In genomic region chr2:63734510-63734909, GRCh38 we compare ENCODE assay signal across 18 cellular contexts.
DNase-seq lines count a peak whose midpoint lies in the region; ATAC-seq, FAIRE-seq and TF ChIP-seq lines count a peak whose summit lies in the region.
"Had no signal": no experiment of that assay in that cellular context is flagged by ENCODE, and none has a peak within 500 bp of the region (broad histone marks: within the 10 kb centered on the region; RNA-seq: fewer than 3 reads in every experiment).

No MANE protein-coding gene starts in this region.

- POLR2A ChIA-PET in A549 (lab: Yijun Ruan, JAX) (interaction anchor here (1.9 kb wide), 2 partner anchors 35 to 107 kb away, joined by 5 to 19 read pairs; partner anchors contain the start of gene UGP2), HEK293 (lab: Yijun Ruan, JAX) (no interaction called here)

- H3K27ac ChIP-seq in A549 (peak overlapping the region; percentile 78 to 83), HEK293 (ENCODE audit: extremely low read depth, low read depth, low read length) (no peak overlapping the region), VCaP (peak overlapping the region; percentile 68), hepatocyte (peak overlapping the region; percentile 64)
- H3K27ac ChIP-seq: heart right ventricle, neural progenitor cell, right atrium auricular region had no signal

- H3K9me3 ChIP-seq in A549: no peaks in the 10 kb centered on the region
- no peaks in the 10 kb centered on the region for H3K9me3 ChIP-seq in HEK293 (ENCODE audit: control insufficient read depth, insufficient read depth, low read depth, low read length)
- no peaks in the 10 kb centered on the region for H3K9me3 ChIP-seq in hepatocyte (ENCODE audit: low read depth)
- H3K9me3 ChIP-seq: right atrium auricular region had no signal

- H3K79me2 ChIP-seq in hepatocyte: no peaks in the 10 kb centered on the region

- DNase-seq in A549 (ENCODE audit: low read depth in 1 of 2, low spot score in 1 of 2) (peak in 1 of 2 experiments; percentile 79), hepatocyte (ENCODE audit: low spot score) (no peak), foreskin melanocyte (no peak), NCI-H524 (lab: John Stamatoyannopoulos, UW) (no peak), inferior parietal cortex (ENCODE audit: extremely low spot score) (no peak), NCI-H2107 (lab: John Stamatoyannopoulos, UW) (no peak)
- DNase-seq: activated naive CD4-positive, alpha-beta T cell; heart right ventricle; kidney; midbrain; NCI-H2029 treated with DMSO at 0.1 percent for 48 hours; stimulated activated CD4-positive, alpha-beta T cell treated with anti-CD3 and anti-CD28 coated beads, Interleukin-2, amount 100 ng/mL, for 24 hours; substantia nigra had no signal

- H3K4me3 ChIP-seq in A549 (no peak overlapping the region), HEK293 (ENCODE audit: low read depth, low read length) (no peak overlapping the region), hepatocyte (no peak overlapping the region)
- H3K4me3 ChIP-seq: heart right ventricle, neural progenitor cell, right atrium auricular region had no signal

- no peak for TF ChIP-seq CTCF in A549 (IDR thresholded peaks at IDR 0.05)
- TF ChIP-seq CTCF in HEK293 (tag by site-specific recombination; IDR thresholded peaks at IDR 0.05): no peak
- TF ChIP-seq CTCF in VCaP (conservative IDR thresholded peaks at IDR 0.05): no peak
- TF ChIP-seq CTCF in hepatocyte (IDR thresholded peaks at IDR 0.05; ENCODE audit: poor library complexity): no peak

- H3K4me1 ChIP-seq in A549 (peaks cover 56% of the 10 kb centered on the region), HEK293 (ENCODE audit: control insufficient read depth, insufficient read depth, low read length) (peaks cover 10% of the 10 kb centered on the region), hepatocyte (ENCODE audit: insufficient read depth) (peaks cover 28% of the 10 kb centered on the region)
- H3K4me1 ChIP-seq: neural progenitor cell had no signal

- no peak overlapping the region for H2AFZ ChIP-seq in hepatocyte

- peak; percentile 69 to 83; a peak in 5 of 6 replicates for ATAC-seq in A549
- ATAC-seq: HCT116, heart right ventricle had no signal

- no peak; a peak in 1 of 5 replicates for TF ChIP-seq RAD21 in A549 (conservative IDR thresholded peaks at IDR 0.05 in 1 of 2, IDR thresholded peaks at IDR 0.05 in 1 of 2)

- CTCF ChIA-PET in A549 (lab: Yijun Ruan, JAX) (interaction anchor here (0.6 to 5.7 kb wide), 3 partner anchors 36 to 127 kb away, joined by 4 to 35 read pairs (median 7); partner anchors contain the start of gene UGP2), HEK293 (lab: Yijun Ruan, JAX) (interaction anchor here (1.0 to 1.2 kb wide), 2 partner anchors 35 to 36 kb away, joined by 3 to 4 read pairs; no protein-coding TSS in a partner anchor)

- peak; percentile 19 to 30; a peak in 1 of 5 replicates for TF ChIP-seq EP300 in A549 (IDR thresholded peaks at IDR 0.05)

- no peak for FAIRE-seq in A549 (lab: Jason Lieb, UNC)

- H3K27me3 ChIP-seq in hepatocyte: no peaks in the 10 kb centered on the region
- H3K27me3 ChIP-seq: heart right ventricle, neural progenitor cell, right atrium auricular region had no signal

- H4K20me1 ChIP-seq in hepatocyte (ENCODE audit: insufficient read depth, poor library complexity, severe bottlenecking): no peaks in the 10 kb centered on the region

- 2% methylated on average over 1 of the region's 1 CpG for WGBS in A549 (ENCODE audit: missing lambda C conversion rate)
- 54% methylated on average over 1 of the region's 1 CpG for WGBS in hepatocyte (ENCODE audit: low lambda C conversion rate, missing lambda C conversion rate)

- H3K36me3 ChIP-seq in HEK293 (ENCODE audit: control insufficient read depth in 2 of 2, insufficient read depth in 1 of 2, low read length in 2 of 2) (no peaks in the 10 kb centered on the region), hepatocyte (replicated peaks; ENCODE audit: insufficient read depth, low read depth) (no peaks in the 10 kb centered on the region)
- H3K36me3 ChIP-seq: heart right ventricle, neural progenitor cell, right atrium auricular region had no signal

- H3K4me2 ChIP-seq in A549 (peak overlapping the region; percentile 62), hepatocyte (no peak overlapping the region)
- H3K4me2 ChIP-seq: neural progenitor cell had no signal

- TF ChIP-seq POLR2A in A549 (IDR thresholded peaks at IDR 0.05; ENCODE audit: low read length): no peak

- no peaks in the 10 kb centered on the region for H3K9me2 ChIP-seq in hepatocyte (replicated peaks; ENCODE audit: insufficient read depth)

TF ChIP-seq in A549, 52 proteins besides CTCF, POLR2A, EP300 and RAD21:
- TF ChIP-seq MAFK (IDR thresholded peaks at IDR 0.05; ENCODE audit: partially characterized antibody) (peak; percentile 79), NFE2L2 (conservative IDR thresholded peaks at IDR 0.05; ENCODE audit: low read length) (no peak), GATA3 (IDR thresholded peaks at IDR 0.05; ENCODE audit: borderline replicate concordance) (peak; percentile 50; the same call in 1 of the 2 replicates), ZSCAN20 (CRISPR knock-in tag; IDR thresholded peaks at IDR 0.05) (no peak), HES2 (IDR thresholded peaks at IDR 0.05) (0 out of 2 replicates have a peak, but pooled peaks have one; percentile 25), JUN (IDR thresholded peaks at IDR 0.05) (peak in 1 of 2 experiments; percentile 44; a peak in 1 of 5 replicates), JUNB (IDR thresholded peaks at IDR 0.05) (peak; percentile 27; the same call in 1 of the 2 replicates), CEBPB (IDR thresholded peaks at IDR 0.05) (peak; percentile 81 to 91; a peak in 3 of 4 replicates), ZC3H11A (IDR thresholded peaks at IDR 0.05) (no peak)

TF ChIP-seq in HEK293, 187 proteins besides CTCF, POLR2A, EP300 and RAD21:
- TF ChIP-seq HOXD13 (CRISPR knock-in tag; IDR thresholded peaks at IDR 0.05; ENCODE audit: borderline replicate concordance) (peak; percentile 72; the same call in 1 of the 2 replicates), IKZF3 (tag by site-specific recombination; IDR thresholded peaks at IDR 0.05) (no peak)
TF ChIP-seq in HEK293: peak in this region for 1.
